In the genomic region with DNA sequence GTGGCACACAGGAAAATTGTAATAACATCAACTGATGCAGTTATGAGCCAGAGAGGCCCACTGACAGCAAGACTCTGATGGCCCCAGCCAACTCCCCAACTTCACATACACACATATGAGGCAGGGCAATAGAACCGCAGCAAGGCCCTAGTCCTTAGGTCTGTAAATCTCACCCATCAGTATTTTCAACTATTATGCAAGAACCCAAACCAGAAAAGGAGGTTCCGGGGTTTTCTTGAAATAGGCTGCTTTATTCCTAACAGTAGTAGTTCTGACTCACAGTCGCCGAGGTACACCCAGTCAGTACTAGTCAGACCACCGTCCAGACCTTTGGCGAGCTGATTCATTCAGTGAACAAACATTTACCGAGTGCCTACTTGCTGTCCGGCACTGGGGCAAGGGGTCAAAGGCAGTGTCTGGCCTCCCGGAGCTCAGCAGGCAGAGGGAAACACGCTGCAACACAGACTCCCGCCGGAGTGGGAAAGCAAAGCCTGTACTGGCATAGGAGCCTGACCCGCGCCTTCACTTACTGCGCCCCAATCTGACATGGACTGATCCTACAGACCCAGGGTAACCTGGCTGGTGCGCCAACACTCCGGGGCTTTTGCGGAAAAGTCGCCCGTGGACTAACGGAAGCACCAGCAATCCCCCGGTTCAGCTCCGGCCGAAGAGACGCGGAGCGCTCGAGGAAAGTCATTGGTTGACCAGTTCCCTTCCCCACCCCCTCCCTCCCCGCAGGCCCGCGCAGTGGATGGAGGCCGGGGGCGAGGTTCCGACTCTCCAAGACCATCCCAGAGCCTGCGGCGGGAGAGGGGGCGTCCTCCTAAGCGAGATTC, we compare ENCODE assay signal across 8 cellular contexts. TPM values are rescaled to one million over a fixed set of nuclear protein-coding genes. Genes with fewer than 3 reads are reported as not detected.
DNase-seq lines count a peak whose midpoint lies in the region; ATAC-seq and TF ChIP-seq lines count a peak whose summit lies in the region.

No MANE protein-coding gene starts in this region.

- CTCF ChIA-PET in Caco-2 (lab: Charles Lee) = interaction anchor here (1.0 kb wide), 1 partner anchor 67 kb away, joined by 4 read pairs; no protein-coding TSS in a partner anchor

- H3K9me3 Mint-ChIP-seq in Caco-2 (ENCODE audit: unreplicated experiment) = no peaks in the 10 kb centered on the region
- H3K9me3 Mint-ChIP-seq in effector memory CD8-positive, alpha-beta T cell = no peaks in the 10 kb centered on the region

- H3K27me3 ChIP-seq in Caco-2 (replicated peaks; ENCODE audit: control insufficient read depth, insufficient read depth, low read length) (no peaks in the 10 kb centered on the region), esophagus (ENCODE audit: control insufficient read depth in 1 of 2, insufficient read depth in 2 of 2, low read length in 2 of 2) (no peaks in the 10 kb centered on the region), muscle layer of duodenum (ENCODE audit: low read depth, low read length) (no peaks in the 10 kb centered on the region)

- TSS peak; percentile 23 for BruUV-seq in Caco-2 (replicated peaks; lab: Mats Ljungman, UMichigan)

- H3K4me3 ChIP-seq in Caco-2 (ENCODE audit: low read depth, low read length) (peak overlapping the region; percentile 56), esophagus (ENCODE audit: low read depth in 1 of 2, low read length in 2 of 2) (peak overlapping the region; percentile 74 to 77), muscle layer of duodenum (ENCODE audit: low read depth in 1 of 2, low read length in 2 of 2) (peak overlapping the region; percentile 49 to 94)

- no peak for TF ChIP-seq CTCF in Caco-2 (IDR thresholded peaks at IDR 0.05; ENCODE audit: insufficient read depth in 1 of 2, low read depth in 1 of 2, low read length in 1 of 2, severe bottlenecking in 1 of 2, unreplicated experiment in 1 of 2)

- no peaks in the 10 kb centered on the region for H3K9me3 ChIP-seq in Caco-2
- no peaks in the 10 kb centered on the region for H3K9me3 ChIP-seq in esophagus (ENCODE audit: control insufficient read depth in 2 of 2, insufficient read depth in 1 of 2, low read depth in 1 of 2, low read length in 1 of 2)
- H3K9me3 ChIP-seq in muscle layer of duodenum (ENCODE audit: control insufficient read depth in 1 of 2, low read length in 2 of 2) = no peaks in the 10 kb centered on the region

- H3K27ac Mint-ChIP-seq in Caco-2 (ENCODE audit: unreplicated experiment) = no peak overlapping the region
- H3K27ac Mint-ChIP-seq in effector memory CD8-positive, alpha-beta T cell = no peak overlapping the region

- H3K27ac ChIP-seq in esophagus (ENCODE audit: low read depth in 2 of 2, low read length in 1 of 2) (peak overlapping the region; percentile 86 to 91), muscle layer of duodenum (ENCODE audit: low read length) (no peak overlapping the region)

- no peaks in the 10 kb centered on the region for H3K36me3 ChIP-seq in Caco-2 (ENCODE audit: control insufficient read depth, insufficient read depth, low read length)
- peaks cover 0 to 2% of the 10 kb centered on the region in 2 donors for H3K36me3 ChIP-seq in esophagus (ENCODE audit: control insufficient read depth in 2 of 2, insufficient read depth in 2 of 2, low read length in 1 of 2)
- no peaks in the 10 kb centered on the region for H3K36me3 ChIP-seq in muscle layer of duodenum (ENCODE audit: control insufficient read depth in 1 of 2, insufficient read depth in 2 of 2, low read length in 2 of 2)

- H3K4me3 Mint-ChIP-seq in Caco-2 (ENCODE audit: unreplicated experiment) = no peak overlapping the region
- peak overlapping the region in 1 of 2 donors; percentile 54 for H3K4me3 Mint-ChIP-seq in effector memory CD8-positive, alpha-beta T cell

- peaks cover 16% of the 10 kb centered on the region for H3K4me1 ChIP-seq in Caco-2
- H3K4me1 ChIP-seq in esophagus (ENCODE audit: control insufficient read depth in 2 of 2, insufficient read depth in 2 of 2, low read length in 1 of 2) = peaks cover 0 to 9% of the 10 kb centered on the region in 2 donors
- peaks cover 0 to 11% of the 10 kb centered on the region in 2 donors for H3K4me1 ChIP-seq in muscle layer of duodenum (ENCODE audit: control insufficient read depth in 1 of 2, insufficient read depth in 2 of 2, low read length in 2 of 2)

- peaks cover 10% of the 10 kb centered on the region for H3K36me3 Mint-ChIP-seq in Caco-2 (ENCODE audit: insufficient read depth, unreplicated experiment)
- H3K36me3 Mint-ChIP-seq in effector memory CD8-positive, alpha-beta T cell (ENCODE audit: insufficient read depth) = no peaks in the 10 kb centered on the region

- no peak for ATAC-seq in effector memory CD8-positive, alpha-beta T cell (replicated peaks)
- no peak for ATAC-seq in HG03280 (IDR thresholded peaks at IDR 0.05; ENCODE audit: unreplicated experiment)

- POLR2A ChIA-PET in Caco-2 (lab: Charles Lee) = no interaction called here

- H3K27me3 Mint-ChIP-seq in Caco-2 (ENCODE audit: insufficient read depth, unreplicated experiment) = no peaks in the 10 kb centered on the region
- H3K27me3 Mint-ChIP-seq in effector memory CD8-positive, alpha-beta T cell = peaks cover 17 to 18% of the 10 kb centered on the region in 2 donors

- intact Hi-C loops in Caco-2 (cut with micrococcal nuclease; ENCODE audit: unreplicated experiment) = loop anchor here (1.0 kb wide), 1 partner anchor 50 kb away; no protein-coding TSS in a partner anchor

- DNase-seq in Caco-2 (peak; percentile 45 to 69), NCI-H2227 treated with DMSO at 0.1 percent for 48 hours (lab: John Stamatoyannopoulos, UW) (peak; percentile 22), NK-92 (lab: John Stamatoyannopoulos, UW; ENCODE audit: unreplicated experiment) (no peak)
- DNase-seq in effector memory CD8-positive, alpha-beta T cell = no peak
- no peak for DNase-seq in activated naive CD4-positive, alpha-beta T cell (lab: John Stamatoyannopoulos, UW)

- H3K4me1 Mint-ChIP-seq in Caco-2 (ENCODE audit: low read depth, unreplicated experiment) = peaks cover 8% of the 10 kb centered on the region
- H3K4me1 Mint-ChIP-seq in effector memory CD8-positive, alpha-beta T cell (ENCODE audit: low read depth in 2 of 2) = peaks cover 4 to 7% of the 10 kb centered on the region in 2 donors

- 18% methylated on average over 38 of the region's 38 CpGs for WGBS in esophagus, 2 donors

RNA-seq across cellular contexts. Expression of a gene that starts 1.3 kb away (rescaled TPM):
- 57.6 and 59.7 TPM in 2 replicates for total RNA-seq in Caco-2 (2022)
- polyA plus RNA-seq in esophagus = 10 to 100 TPM; 41.4 to 46.0 TPM

Comparison
In these comparisons a context has a peak if more than half of its experiments do, and no peak if none do; other contexts are left out.
1. DNase-seq: peak in Caco-2 (2 of 2) and NCI-H2227 treated with DMSO at 0.1 percent for 48 hours (single experiment); none in effector memory CD8-positive, alpha-beta T cell (0 of 3), NK-92 (single experiment) and activated naive CD4-positive, alpha-beta T cell (0 of 4).
2. Peak in every context shown above with its lines, with median percentiles within 50 percentile points of each other: H3K4me3 ChIP-seq.